In the genomic region with DNA sequence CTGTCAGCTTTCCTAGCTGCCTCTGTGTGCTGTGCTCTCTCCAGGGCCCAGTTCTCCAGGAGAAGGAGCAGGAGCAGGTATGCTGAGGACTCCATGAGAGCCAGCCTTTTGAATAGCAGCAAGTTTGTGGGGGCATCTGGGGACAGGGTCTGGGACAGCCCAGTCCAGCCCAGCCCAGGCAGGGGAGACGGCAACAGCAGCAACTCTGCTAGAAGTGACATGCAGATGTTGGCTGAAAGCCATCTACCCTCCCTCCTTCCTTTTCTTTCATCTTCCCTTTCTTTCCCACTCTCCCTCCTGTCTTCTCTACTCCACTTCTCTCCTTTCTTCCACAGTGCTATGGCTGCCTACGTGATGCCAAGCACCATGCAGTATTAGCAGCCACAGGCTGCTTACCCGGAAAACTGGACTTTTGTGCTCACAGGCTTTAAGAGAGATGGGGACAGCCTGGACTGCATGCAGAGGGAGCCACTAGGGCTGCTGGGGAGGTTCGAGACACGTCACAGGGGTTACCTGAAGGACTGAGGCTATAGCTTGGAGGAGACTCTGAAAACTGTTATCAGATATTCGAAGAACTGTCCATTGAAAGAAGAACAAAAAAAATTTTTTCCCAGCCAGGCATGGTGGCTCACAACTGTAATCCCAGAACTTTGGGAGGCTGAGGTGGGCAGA, we compare ENCODE assay signal across 16 cellular contexts. TPM values are rescaled to one million over a fixed set of nuclear protein-coding genes. Genes with fewer than 3 reads are reported as not detected.
DNase-seq lines count a peak whose midpoint lies in the region; ATAC-seq, FAIRE-seq and TF ChIP-seq lines count a peak whose summit lies in the region.
"Had no signal": no experiment of that assay in that cellular context is flagged by ENCODE, and none has a peak within 500 bp of the region (broad histone marks: within the 10 kb centered on the region; RNA-seq: fewer than 3 reads in every experiment).

No MANE protein-coding gene starts in this region.

- peak overlapping the region; percentile 97 for H2BK120ac ChIP-seq in IMR-90 (ENCODE audit: low read depth, low read length)

- CTCF ChIA-PET in activated CD8-positive, alpha-beta memory T cell treated with anti-CD3 and anti-CD28 coated beads, Interleukin-2, amount 10 ng/mL, durations not matched to agents 7 days and 5 days (lab: Charles Lee): interaction anchor here (1.0 to 1.4 kb wide), 7 partner anchors 8 to 99 kb away, joined by 3 to 7 read pairs (median 4); a partner anchor contains a TSS
- CTCF ChIA-PET in IMR-90 (lab: Yijun Ruan, JAX): interaction anchor here (1.0 kb wide), 1 partner anchor 22 kb away, joined by 3 read pairs; no protein-coding TSS in a partner anchor
- CTCF ChIA-PET in HepG2 (lab: Yijun Ruan, JAX; ENCODE audit: low intra/inter-chr PET ratio, low total read pairs): no interaction called here

- dilution Hi-C loops in IMR-90 (cut with HindIII; ENCODE audit: low sequenced_read_pairs, unreplicated experiment): no loop called here

- peaks cover 5% of the 10 kb centered on the region for H3K9me3 Mint-ChIP-seq in activated CD8-positive, alpha-beta memory T cell treated with anti-CD3 and anti-CD28 coated beads, Interleukin-2, amount 10 ng/mL, durations not matched to agents 7 days and 5 days (ENCODE audit: low read depth)
- peaks cover 13% of the 10 kb centered on the region for H3K9me3 Mint-ChIP-seq in activated T-helper 2 cell treated with anti-CD3 and anti-CD28 coated beads, Interferon-gamma antibody, Interleukin-2, Interleukin-4, amounts not matched to agents 10 μg/mL and 5 μg/mL and 100 μg/mL, durations not matched to agents 14 hours and 24 hours and 36 hours
- H3K9me3 Mint-ChIP-seq: activated naive CD4-positive, alpha-beta T cell treated with anti-CD3 and anti-CD28 coated beads for 36 hours had no signal

- H2AFZ ChIP-seq in IMR-90 (replicated peaks; ENCODE audit: low read length, poor library complexity) (peak overlapping the region; percentile 40), HepG2 (ENCODE audit: low read length) (no peak overlapping the region)

- peaks cover 20% of the 10 kb centered on the region for H3K36me3 Mint-ChIP-seq in activated CD8-positive, alpha-beta memory T cell treated with anti-CD3 and anti-CD28 coated beads, Interleukin-2, amount 10 ng/mL, durations not matched to agents 7 days and 5 days
- peaks cover 7% of the 10 kb centered on the region for H3K36me3 Mint-ChIP-seq in activated T-helper 2 cell treated with anti-CD3 and anti-CD28 coated beads, Interferon-gamma antibody, Interleukin-2, Interleukin-4, amounts not matched to agents 10 μg/mL and 5 μg/mL and 100 μg/mL, durations not matched to agents 14 hours and 24 hours and 36 hours (ENCODE audit: low read depth)

- H2BK20ac ChIP-seq in IMR-90 (ENCODE audit: low read depth, low read length): peak overlapping the region; percentile 95

- no peak overlapping the region for H3K4me3 ChIP-seq in IMR-90 (ENCODE audit: insufficient read depth, low read depth, low read length)
- no peak overlapping the region for H3K4me3 ChIP-seq in HepG2 (replicated peaks in 1 of 3; ENCODE audit: insufficient read depth in 1 of 3, low read depth in 2 of 3, low read length in 3 of 3)
- no peak overlapping the region for H3K4me3 ChIP-seq in stomach
- no peak overlapping the region for H3K4me3 ChIP-seq in MG63
- H3K4me3 ChIP-seq: cardiac muscle cell, upper lobe of right lung had no signal

- no CpG with 5 or more reads among the region's 6 CpGs for WGBS in IMR-90 (ENCODE audit: extremely low coverage in 2 of 2, insufficient read length in 1 of 2), 2 experiments
- 15% methylated on average over 6 of the region's 6 CpGs for WGBS in HepG2 (ENCODE audit: low lambda C conversion rate)
- WGBS in stomach, 5 donors: 62 to 72% (median 67%) methylated on average over 6 of the region's 6 CpGs

- TF ChIP-seq RAD21 in IMR-90 (IDR thresholded peaks at IDR 0.05; ENCODE audit: low read length): no peak
- no peak for TF ChIP-seq RAD21 in HepG2 (CRISPR knock-in tag; IDR thresholded peaks at IDR 0.05)

- H3K56ac ChIP-seq in IMR-90 (ENCODE audit: extremely low read depth, insufficient read depth, low read length): no peak overlapping the region

- no peak overlapping the region for H3K23ac ChIP-seq in IMR-90 (ENCODE audit: low read depth, low read length)

- H3K27me3 ChIP-seq in IMR-90 (ENCODE audit: control insufficient read depth, insufficient read depth, low read length) (no peaks in the 10 kb centered on the region), HepG2 (ENCODE audit: control insufficient read depth in 1 of 2, insufficient read depth in 2 of 2, low read length in 2 of 2) (peaks cover 0 to 6% of the 10 kb centered on the region in 2 experiments; a peak in 2 of 5 replicates), stomach (no peaks in the 10 kb centered on the region), MG63 (no peaks in the 10 kb centered on the region)
- H3K27me3 ChIP-seq: cardiac muscle cell, upper lobe of right lung had no signal

- H2BK5ac ChIP-seq in IMR-90 (ENCODE audit: low read depth, low read length, poor library complexity, severe bottlenecking): peak overlapping the region; percentile 28

- H3K4me1 ChIP-seq in IMR-90 (ENCODE audit: control insufficient read depth, insufficient read depth, low read length) (peaks cover 20% of the 10 kb centered on the region), HepG2 (ENCODE audit: insufficient read depth, low read length) (peaks cover 48% of the 10 kb centered on the region), stomach (no peaks in the 10 kb centered on the region)
- H3K4me1 ChIP-seq: upper lobe of right lung had no signal

- peaks cover 0 to 7% of the 10 kb centered on the region in 2 experiments; a peak in 2 of 4 replicates for H3K79me1 ChIP-seq in IMR-90 (ENCODE audit: low read depth in 1 of 2, low read length in 2 of 2)

- no peak for TF ChIP-seq CTCF in IMR-90 (conservative IDR thresholded peaks at IDR 0.05; ENCODE audit: low read depth, low read length)
- TF ChIP-seq CTCF in HepG2 (CRISPR knock-in tag; IDR thresholded peaks at IDR 0.05): no peak
- TF ChIP-seq CTCF in stomach (IDR thresholded peaks at IDR 0.05): no peak

- H3K9me1 ChIP-seq in IMR-90 (ENCODE audit: insufficient read depth, low read length): peaks cover 13% of the 10 kb centered on the region

- H3K79me2 ChIP-seq in HepG2 (ENCODE audit: insufficient read depth, low read length): no peaks in the 10 kb centered on the region

- peak overlapping the region; percentile 51 for H2AK9ac ChIP-seq in IMR-90 (replicated peaks; ENCODE audit: low read depth, low read length, poor library complexity)

- peak overlapping the region; percentile 43 for H2AK5ac ChIP-seq in IMR-90 (ENCODE audit: low read depth, low read length)

- H3K9ac ChIP-seq in IMR-90 (ENCODE audit: low read depth, low read length): no peak overlapping the region
- H3K9ac ChIP-seq in HepG2 (ENCODE audit: insufficient read depth, low read depth, low read length): no peak overlapping the region

- H3K36me3 ChIP-seq in IMR-90 (ENCODE audit: control insufficient read depth, insufficient read depth, low read length) (no peaks in the 10 kb centered on the region), HepG2 (replicated peaks in 1 of 2; ENCODE audit: control insufficient read depth in 1 of 2, insufficient read depth in 2 of 2, low read length in 2 of 2) (no peaks in the 10 kb centered on the region), stomach (no peaks in the 10 kb centered on the region), MG63 (no peaks in the 10 kb centered on the region)
- H3K36me3 ChIP-seq: cardiac muscle cell, neutrophil, upper lobe of right lung had no signal

- 0 out of 2 replicates have a peak overlapping the region, but pooled peaks have one; percentile 29 for H3K14ac ChIP-seq in IMR-90 (replicated peaks; ENCODE audit: low read depth, low read length)

- peaks cover 62% of the 10 kb centered on the region for H3K4me1 Mint-ChIP-seq in activated CD8-positive, alpha-beta memory T cell treated with anti-CD3 and anti-CD28 coated beads, Interleukin-2, amount 10 ng/mL, durations not matched to agents 7 days and 5 days
- H3K4me1 Mint-ChIP-seq in activated T-helper 2 cell treated with anti-CD3 and anti-CD28 coated beads, Interferon-gamma antibody, Interleukin-2, Interleukin-4, amounts not matched to agents 10 μg/mL and 5 μg/mL and 100 μg/mL, durations not matched to agents 14 hours and 24 hours and 36 hours (ENCODE audit: low read depth): peaks cover 57% of the 10 kb centered on the region

- H3K9me3 ChIP-seq in IMR-90 (ENCODE audit: control insufficient read depth, insufficient read depth, low read length): no peaks in the 10 kb centered on the region
- H3K9me3 ChIP-seq in HepG2 (ENCODE audit: low read length): no peaks in the 10 kb centered on the region
- H3K9me3 ChIP-seq in stomach: no peaks in the 10 kb centered on the region
- no peaks in the 10 kb centered on the region for H3K9me3 ChIP-seq in MG63
- H3K9me3 ChIP-seq: neutrophil, upper lobe of right lung had no signal

- no peaks in the 10 kb centered on the region for H4K20me1 ChIP-seq in IMR-90 (ENCODE audit: insufficient read depth, low read length)
- no peaks in the 10 kb centered on the region for H4K20me1 ChIP-seq in HepG2 (ENCODE audit: insufficient read depth, low read length)

- peak overlapping the region; percentile 87 for H3K27ac Mint-ChIP-seq in activated CD8-positive, alpha-beta memory T cell treated with anti-CD3 and anti-CD28 coated beads, Interleukin-2, amount 10 ng/mL, durations not matched to agents 7 days and 5 days
- peak overlapping the region; percentile 70 for H3K27ac Mint-ChIP-seq in activated T-helper 2 cell treated with anti-CD3 and anti-CD28 coated beads, Interferon-gamma antibody, Interleukin-2, Interleukin-4, amounts not matched to agents 10 μg/mL and 5 μg/mL and 100 μg/mL, durations not matched to agents 14 hours and 24 hours and 36 hours

- peaks cover 10% of the 10 kb centered on the region for H3K27me3 Mint-ChIP-seq in activated CD8-positive, alpha-beta memory T cell treated with anti-CD3 and anti-CD28 coated beads, Interleukin-2, amount 10 ng/mL, durations not matched to agents 7 days and 5 days
- no peaks in the 10 kb centered on the region for H3K27me3 Mint-ChIP-seq in activated T-helper 2 cell treated with anti-CD3 and anti-CD28 coated beads, Interferon-gamma antibody, Interleukin-2, Interleukin-4, amounts not matched to agents 10 μg/mL and 5 μg/mL and 100 μg/mL, durations not matched to agents 14 hours and 24 hours and 36 hours (ENCODE audit: low read depth)

- TF ChIP-seq EP300 in HepG2 (IDR thresholded peaks at IDR 0.05; ENCODE audit: low read depth in 2 of 2, low read length in 2 of 2) (no peak), HepG2 (CRISPR knock-in tag; IDR thresholded peaks at IDR 0.05; ENCODE audit: borderline replicate concordance) (no peak), stomach (IDR thresholded peaks at IDR 0.05) (no peak)

- peak overlapping the region; percentile 83; the same call in 1 of the 3 replicates for H2BK15ac ChIP-seq in IMR-90 (ENCODE audit: low read depth, low read length)

- in situ Hi-C loops in IMR-90 (cut with MboI; ENCODE audit: low sequenced_read_pairs): no loop called here
- in situ Hi-C loops in HepG2 (cut with HindIII; ENCODE audit: extremely low pct_ligation_motif_present, low pct_unique_long_range_greater_than_20kb): no loop called here

- H4K5ac ChIP-seq in IMR-90 (ENCODE audit: low read depth, low read length): no peak overlapping the region

- intact Hi-C loops in IMR-90 (cut with micrococcal nuclease) (loop anchor here (1.0 kb wide), 1 partner anchor 15 kb away; no protein-coding TSS in a partner anchor), HepG2 (cut with micrococcal nuclease; ENCODE audit: unreplicated experiment) (no loop called here), stomach (cut with DNase I; ENCODE audit: low total_unique reads) (no loop called here)
- intact Hi-C loops in activated T-helper 2 cell treated with anti-CD3 and anti-CD28 coated beads, Interferon-gamma antibody, Interleukin-2, Interleukin-4, amounts not matched to agents 10 μg/mL and 5 μg/mL and 100 μg/mL, durations not matched to agents 14 hours and 24 hours and 36 hours (cut with micrococcal nuclease): loop anchor here (1.0 kb wide), 5 partner anchors 13 to 102 kb away; no protein-coding TSS in a partner anchor

- no peak for ATAC-seq in activated CD8-positive, alpha-beta memory T cell treated with anti-CD3 and anti-CD28 coated beads, Interleukin-2, amount 10 ng/mL, durations not matched to agents 7 days and 5 days
- ATAC-seq in IMR-90 (ENCODE audit: low read depth) (no peak), HepG2 (0 out of 3 replicates have a peak, but pooled peaks have one; percentile 6), HG03571 (IDR thresholded peaks at IDR 0.05; ENCODE audit: unreplicated experiment) (no peak)
- ATAC-seq: upper lobe of right lung had no signal

- peak overlapping the region; percentile 54 for H4K91ac ChIP-seq in IMR-90 (ENCODE audit: insufficient read depth, low read depth, low read length)

- peak overlapping the region in 1 of 2 experiments; percentile 46; a peak in 1 of 4 replicates for H4K8ac ChIP-seq in IMR-90 (ENCODE audit: low read depth in 2 of 2, low read length in 2 of 2)

- TF ChIP-seq POLR2A in IMR-90 (IDR thresholded peaks at IDR 0.05; ENCODE audit: low read depth, low read length) (no peak), HepG2 (IDR thresholded peaks at IDR 0.05; ENCODE audit: insufficient read depth in 1 of 2, low read depth in 2 of 2, low read length in 2 of 2) (no peak), stomach (IDR thresholded peaks at IDR 0.05) (no peak)

- FAIRE-seq in HepG2 (lab: Jason Lieb, UNC): no peak

- DNase-seq in activated CD8-positive, alpha-beta memory T cell treated with anti-CD3 and anti-CD28 coated beads, Interleukin-2, amount 10 ng/mL, durations not matched to agents 7 days and 5 days: no peak
- DNase-seq in activated CD8-positive, alpha-beta memory T cell treated with anti-CD3 and anti-CD28 coated beads, Interleukin-2, amount 50 U/mL, for 4 hours: no peak
- DNase-seq in IMR-90 (no peak), HepG2 (ENCODE audit: low spot score) (no peak), stomach (no peak), MG63 (no peak)
- DNase-seq in activated T-helper 2 cell treated with anti-CD3 and anti-CD28 coated beads, Interferon-gamma antibody, Interleukin-2, Interleukin-4, amounts not matched to agents 10 μg/mL and 5 μg/mL and 100 μg/mL, durations not matched to agents 14 hours and 24 hours and 36 hours (ENCODE audit: low spot score): no peak
- DNase-seq: activated naive CD4-positive, alpha-beta T cell treated with anti-CD3 and anti-CD28 coated beads for 36 hours; mesendoderm; NK-92 treated with Interleukin-12 subunit alpha and Interleukin-12 subunit beta, amount 100 ng/mL, for 24 hours; SHP77 treated with DMSO at 0.1 percent for 48 hours; stimulated activated CD4-positive, alpha-beta T cell treated with anti-CD3 and anti-CD28 coated beads, Interleukin-4, amount 100 ng/mL, for 1 hour; upper lobe of right lung had no signal

- H3K27ac ChIP-seq in IMR-90 (ENCODE audit: insufficient read depth, low read length) (no peak overlapping the region), HepG2 (ENCODE audit: extremely low read length, insufficient read depth, low read length) (no peak overlapping the region), stomach (no peak overlapping the region)
- H3K27ac ChIP-seq: cardiac muscle cell, neutrophil, upper lobe of right lung had no signal

- H3K4me2 ChIP-seq in IMR-90 (ENCODE audit: low read depth, low read length): no peak overlapping the region
- no peak overlapping the region for H3K4me2 ChIP-seq in HepG2 (ENCODE audit: low read depth, low read length)

- no peak overlapping the region for H3K18ac ChIP-seq in IMR-90 (ENCODE audit: low read depth, low read length)

- no peak overlapping the region for H3K4me3 Mint-ChIP-seq in activated CD8-positive, alpha-beta memory T cell treated with anti-CD3 and anti-CD28 coated beads, Interleukin-2, amount 10 ng/mL, durations not matched to agents 7 days and 5 days
- peak overlapping the region; percentile 9 for H3K4me3 Mint-ChIP-seq in activated T-helper 2 cell treated with anti-CD3 and anti-CD28 coated beads, Interferon-gamma antibody, Interleukin-2, Interleukin-4, amounts not matched to agents 10 μg/mL and 5 μg/mL and 100 μg/mL, durations not matched to agents 14 hours and 24 hours and 36 hours (ENCODE audit: low read depth)
- H3K4me3 Mint-ChIP-seq: activated naive CD4-positive, alpha-beta T cell treated with anti-CD3 and anti-CD28 coated beads for 36 hours had no signal

- POLR2A ChIA-PET in IMR-90 (lab: Charles Lee; ENCODE audit: unreplicated experiment): interaction anchor here (0.6 kb wide), 1 partner anchor 115 kb away, joined by 14 read pairs; no protein-coding TSS in a partner anchor
- POLR2A ChIA-PET in HepG2 (lab: Yijun Ruan, JAX): interaction anchor here (0.7 kb wide), 1 partner anchor 24 kb away, joined by 3 read pairs; a partner anchor contains a TSS

- peak overlapping the region; percentile 38 for H3K4ac ChIP-seq in IMR-90 (ENCODE audit: low read depth, low read length)

- BruUV-seq in IMR-90 (replicated peaks; lab: Mats Ljungman, UMichigan): no TSS peak
- no TSS peak for BruUV-seq in HepG2 (replicated peaks; lab: Mats Ljungman, UMichigan)

RNA-seq across cellular contexts. Expression of a gene that starts 23.8 kb away (rescaled TPM):
- total RNA-seq in activated CD8-positive, alpha-beta memory T cell treated with anti-CD3 and anti-CD28 coated beads, Interleukin-2, amount 10 ng/mL, durations not matched to agents 7 days and 5 days: 100 to 1,000 TPM; 300 to 316 TPM
- total RNA-seq in IMR-90 (2012; rRNA removed) (196 and 249 TPM in 2 replicates), HepG2 (2016; rRNA removed; fragmentation: Illumina TruSeq; extraction: Trizol) (304 and 420 TPM in 2 replicates), stomach (100 to 1,000 TPM; 104 to 226 (median 147) TPM)
- polyA plus RNA-seq in IMR-90 (2012; rRNA removed) (217 and 255 TPM in 2 replicates), HepG2 (2011; rRNA removed) (117 and 160 TPM in 2 replicates), stomach (100 to 1,000 TPM; 123 to 213 (median 209) TPM)
- 73.8 and 128 TPM in 2 replicates for polyA plus RNA-seq in IMR-90 (2012; cell fraction: cytosol; rRNA removed)
- 40.5 and 94.4 TPM in 2 replicates for polyA plus RNA-seq in IMR-90 (2012; cell fraction: nucleus; rRNA removed; ENCODE audit: low replicate concordance)
- total RNA-seq in activated T-helper 2 cell treated with anti-CD3 and anti-CD28 coated beads, Interferon-gamma antibody, Interleukin-2, Interleukin-4, amounts not matched to agents 10 μg/mL and 5 μg/mL and 100 μg/mL, durations not matched to agents 14 hours and 24 hours and 36 hours: 334 and 339 TPM in 2 replicates
- 64.2 and 66.4 TPM in 2 replicates for total RNA-seq in HepG2 (2016; cell fraction: cytosol; rRNA removed; fragmentation: Illumina TruSeq; extraction: Trizol; ENCODE audit: low read depth)
- 302 and 406 TPM in 2 replicates for total RNA-seq in HepG2 (2016; cell fraction: insoluble cytoplasmic fraction; rRNA removed; fragmentation: Illumina TruSeq; extraction: Trizol)
- total RNA-seq in HepG2 (2016; cell fraction: membrane; rRNA removed; fragmentation: Illumina TruSeq; extraction: Trizol): 208 and 219 TPM in 2 replicates
- total RNA-seq in HepG2 (2016; cell fraction: nucleus; rRNA removed; fragmentation: Illumina TruSeq; extraction: Trizol): 152 and 166 TPM in 2 replicates
- 91.4 and 117 TPM in 2 replicates for polyA plus RNA-seq in HepG2 (2011; cell fraction: cytosol; rRNA removed)
- 36.4 and 39.0 TPM in 2 replicates for polyA plus RNA-seq in HepG2 (2011; cell fraction: nucleus; rRNA removed)
- polyA plus RNA-seq in HepG2 (2012): 175 and 244 TPM in 2 replicates
- polyA plus RNA-seq in HepG2 (2016; cell fraction: cytosol; fragmentation: Illumina TruSeq; extraction: Trizol; ENCODE audit: low read depth): 94.8 and 102 TPM in 2 replicates
- 521 and 530 TPM in 2 replicates for polyA plus RNA-seq in HepG2 (2016; cell fraction: insoluble cytoplasmic fraction; fragmentation: Illumina TruSeq; extraction: Trizol; ENCODE audit: low read depth)
- polyA plus RNA-seq in HepG2 (2016; cell fraction: membrane; fragmentation: Illumina TruSeq; extraction: Trizol; ENCODE audit: low read depth): 200 and 214 TPM in 2 replicates
- 187 and 192 TPM in 2 replicates for polyA plus RNA-seq in HepG2 (2016; cell fraction: nucleus; fragmentation: Illumina TruSeq; extraction: Trizol; ENCODE audit: insufficient read depth, low read depth)
- polyA minus RNA-seq in HepG2 (2011; rRNA and poly(A)+ RNA removed; ENCODE audit: low replicate concordance): 120 and 167 TPM in 2 replicates
- polyA minus RNA-seq in HepG2 (2011; cell fraction: cytosol; rRNA and poly(A)+ RNA removed): 164 and 178 TPM in 2 replicates
- polyA minus RNA-seq in HepG2 (2011; cell fraction: nucleus; rRNA and poly(A)+ RNA removed): 73.9 and 82.2 TPM in 2 replicates
- total RNA-seq in MG63 (2014; rRNA removed; shearing (Covaris generic); ENCODE audit: low replicate concordance): 598 and 683 TPM in 2 replicates

Comparison
In these comparisons a context has a peak if more than half of its experiments do, and no peak if none do; other contexts are left out.
1. intact Hi-C loops: an anchor here in IMR-90 (1.0 kb wide) and activated T-helper 2 cell treated with anti-CD3 and anti-CD28 coated beads, Interferon-gamma antibody, Interleukin-2, Interleukin-4, amounts not matched to agents 10 μg/mL and 5 μg/mL and 100 μg/mL, durations not matched to agents 14 hours and 24 hours and 36 hours (1.0 kb wide); none called in HepG2 and stomach.